Comparison of ENCODE assay signal across 10 cellular contexts in genomic region chr10:88194041-88194887, GRCh38.
DNase-seq lines count a peak whose midpoint lies in the region; ATAC-seq, FAIRE-seq and TF ChIP-seq lines count a peak whose summit lies in the region.
"Had no signal": no experiment of that assay in that cellular context is flagged by ENCODE, and none has a peak within 500 bp of the region (broad histone marks: within the 10 kb centered on the region; RNA-seq: fewer than 3 reads in every experiment).

No MANE protein-coding gene starts in this region.

- H3K9ac ChIP-seq in SU-DHL-6 (ENCODE audit: low read length), result no peak overlapping the region

- DNase-seq in GM12892 (ENCODE audit: insufficient read length), result no peak
- peak; percentile 22 for DNase-seq in activated gamma-delta T cell treated with anti-CD3 and anti-CD28 coated beads, Interleukin-2, amount 50 U/mL, for 16 hours (ENCODE audit: low read depth)
- DNase-seq in renal cortical epithelial cell (ENCODE audit: low read depth), result peak; percentile 36
- no peak for DNase-seq in NCI-H1092 (lab: John Stamatoyannopoulos, UW)
- DNase-seq in anterior cingulate cortex (lab: John Stamatoyannopoulos, UW), result no peak
- DNase-seq in epidermal melanocyte (ENCODE audit: insufficient read length, low spot score), result no peak
- DNase-seq: DMS53, NCI-H446 treated with DMSO at 0.1 percent for 48 hours had no signal

- H3K36me3 ChIP-seq in SU-DHL-6 (ENCODE audit: low read length), result no peaks in the 10 kb centered on the region

- H3K27me3 ChIP-seq in SU-DHL-6 (ENCODE audit: low read length), result no peaks in the 10 kb centered on the region

- ATAC-seq in HG03439 (IDR thresholded peaks at IDR 0.05; ENCODE audit: unreplicated experiment), result no peak

- H3K27ac ChIP-seq in SU-DHL-6 (ENCODE audit: low read depth, low read length), result no peak overlapping the region

- TF ChIP-seq CTCF in SU-DHL-6 (IDR thresholded peaks at IDR 0.05; ENCODE audit: insufficient read depth, low read length, poor library complexity, severe bottlenecking), result no peak

- H3K79me2 ChIP-seq in SU-DHL-6 (ENCODE audit: insufficient read depth, low read length), result no peaks in the 10 kb centered on the region

- H3K9me3 ChIP-seq in SU-DHL-6 (ENCODE audit: insufficient read depth, low read length), result no peaks in the 10 kb centered on the region

- no peaks in the 10 kb centered on the region for H4K20me1 ChIP-seq in SU-DHL-6 (ENCODE audit: low read depth, low read length)

- no peak overlapping the region for H3K4me3 ChIP-seq in SU-DHL-6 (ENCODE audit: insufficient read depth, low read length, poor library complexity, severe bottlenecking)

- peak; percentile 56 for FAIRE-seq in GM12892 (lab: Jason Lieb, UNC)

- H3K9me2 ChIP-seq in SU-DHL-6 (replicated peaks; ENCODE audit: insufficient read depth, low read length), result no peaks in the 10 kb centered on the region

- no peak for TF ChIP-seq POLR2A in GM12892 (IDR thresholded peaks at IDR 0.05; ENCODE audit: low read depth, low read length)

- no peak overlapping the region for H2AFZ ChIP-seq in SU-DHL-6 (ENCODE audit: low read depth, low read length, severe bottlenecking)

- peak overlapping the region; percentile 5 for H3K4me2 ChIP-seq in SU-DHL-6 (ENCODE audit: low read depth, low read length, poor library complexity, severe bottlenecking)

- H3F3A ChIP-seq in SU-DHL-6 (ENCODE audit: insufficient read depth), result no peaks in the 10 kb centered on the region

Comparison
In these comparisons a context has a peak if more than half of its experiments do, and no peak if none do; other contexts are left out.
1. DNase-seq: peak in activated gamma-delta T cell treated with anti-CD3 and anti-CD28 coated beads, Interleukin-2, amount 50 U/mL, for 16 hours (single experiment) and renal cortical epithelial cell (single experiment); none in GM12892 (single experiment), NCI-H1092 (single experiment), anterior cingulate cortex (0 of 58) and epidermal melanocyte (single experiment).